In the genomic region with DNA sequence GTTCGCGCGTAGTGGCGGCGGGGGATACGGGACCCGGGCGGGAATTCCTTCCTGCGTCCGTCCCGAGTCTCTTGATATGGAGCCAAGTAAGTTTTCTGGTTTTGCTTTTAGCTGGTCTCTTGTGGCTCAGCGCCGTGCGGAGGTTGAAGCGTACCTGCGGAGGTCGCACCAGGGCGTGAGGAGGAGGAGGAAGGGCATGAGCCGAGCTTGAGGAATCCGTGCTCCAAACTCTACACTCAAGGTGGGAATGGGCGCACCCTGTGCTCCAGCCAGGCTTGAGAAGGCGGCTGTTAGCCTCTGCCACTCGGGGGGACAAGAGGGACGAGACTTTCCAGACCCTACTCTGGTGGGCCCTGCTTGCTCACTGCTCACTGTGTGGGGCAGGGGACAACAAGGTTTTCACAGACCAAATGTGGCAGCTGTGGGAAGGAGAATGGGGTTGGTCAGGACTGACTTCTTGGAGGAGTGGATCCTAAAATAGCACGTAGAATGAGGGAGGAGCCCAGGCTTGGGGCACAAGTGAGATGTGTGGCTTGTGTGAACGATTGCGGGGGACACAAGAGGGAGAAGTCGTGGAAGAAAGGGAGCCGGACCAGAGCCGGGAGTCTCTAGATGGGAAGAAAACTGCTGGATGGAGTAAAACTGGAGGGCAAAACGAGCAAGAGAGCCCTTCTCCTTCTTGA, we compare ENCODE assay signal across 8 cellular contexts. TPM values are rescaled to one million over a fixed set of nuclear protein-coding genes. Genes with fewer than 3 reads are reported as not detected.
DNase-seq lines count a peak whose midpoint lies in the region; ATAC-seq and TF ChIP-seq lines count a peak whose summit lies in the region.

No MANE protein-coding gene starts in this region.

- peak overlapping the region; percentile 81 for H3K4me2 ChIP-seq in mammary epithelial cell (ENCODE audit: insufficient read depth, low read depth, low read length)

- H3K4me3 Mint-ChIP-seq in CD4-positive, alpha-beta memory T cell: peak overlapping the region; percentile 94 to 100 (median 98)

- no peaks in the 10 kb centered on the region for H3K27me3 ChIP-seq in CD4-positive, alpha-beta memory T cell (ENCODE audit: insufficient read depth, low read length)
- H3K27me3 ChIP-seq in HL-60 (ENCODE audit: insufficient read depth, poor library complexity, severe bottlenecking) (no peaks in the 10 kb centered on the region), mammary epithelial cell (ENCODE audit: insufficient read depth, low read length) (no peaks in the 10 kb centered on the region), mucosa of rectum (ENCODE audit: control insufficient read depth in 2 of 2, insufficient read depth in 2 of 2, low read length in 2 of 2) (no peaks in the 10 kb centered on the region)

- CTCF ChIA-PET in CD4-positive, alpha-beta memory T cell (lab: Charles Lee; ENCODE audit: partially characterized antibody): interaction anchor here (0.6 to 17.7 kb wide), 13 partner anchors 8 to 77 kb away, joined by 3 to 289 read pairs (median 5); a partner anchor contains a TSS
- CTCF ChIA-PET in mammary epithelial cell (lab: Charles Lee; ENCODE audit: low non-redundant PET): no interaction called here

- POLR2A ChIA-PET in CD4-positive, alpha-beta memory T cell (lab: Charles Lee; ENCODE audit: partially characterized antibody): interaction anchor here (0.8 to 4.1 kb wide), 14 partner anchors 9 to 752 kb away, joined by 3 to 68 read pairs (median 4); a partner anchor contains a TSS

- in situ Hi-C loops in mammary epithelial cell (cut with MboI; ENCODE audit: low sequenced_read_pairs in 2 of 2): no loop called here

- H3K27ac ChIP-seq in CD4-positive, alpha-beta memory T cell (ENCODE audit: low read depth, low read length): peak overlapping the region; percentile 87
- H3K27ac ChIP-seq in HL-60 (replicated peaks) (peak overlapping the region; percentile 99), mammary epithelial cell (ENCODE audit: insufficient read depth, low read depth, low read length) (peak overlapping the region; percentile 97), mucosa of rectum (ENCODE audit: low read depth in 2 of 2, low read length in 2 of 2) (peak overlapping the region; percentile 81 to 89)

- peaks cover 0 to 2% (median 0%) of the 10 kb centered on the region in 8 donors for H3K9me3 Mint-ChIP-seq in CD4-positive, alpha-beta memory T cell

- WGBS in mammary epithelial cell (ENCODE audit: low coverage, missing lambda C conversion rate): 3% methylated on average over 25 of the region's 31 CpGs

- H3K4me1 ChIP-seq in CD4-positive, alpha-beta memory T cell (ENCODE audit: insufficient read depth, low read length): peaks cover 42% of the 10 kb centered on the region
- H3K4me1 ChIP-seq in mammary epithelial cell (ENCODE audit: insufficient read depth, low read length) (peaks cover 20% of the 10 kb centered on the region), mucosa of rectum (ENCODE audit: control insufficient read depth in 2 of 2, insufficient read depth in 2 of 2, low read length in 2 of 2) (peaks cover 12 to 18% of the 10 kb centered on the region in 2 donors)

- no peaks in the 10 kb centered on the region for H3K9me3 ChIP-seq in CD4-positive, alpha-beta memory T cell (ENCODE audit: control insufficient read depth in 1 of 2, low read length in 2 of 2)
- H3K9me3 ChIP-seq in mammary epithelial cell (replicated peaks; ENCODE audit: insufficient read depth, low read length) (no peaks in the 10 kb centered on the region), mucosa of rectum (ENCODE audit: control insufficient read depth in 2 of 2, low read length in 2 of 2) (no peaks in the 10 kb centered on the region)

- TSS peak; percentile 81 for BruUV-seq in mammary epithelial cell (replicated peaks; lab: Mats Ljungman, UMichigan)

- H3K36me3 Mint-ChIP-seq in CD4-positive, alpha-beta memory T cell: peaks cover 16 to 37% of the 10 kb centered on the region in 2 donors

- peak overlapping the region; percentile 92 to 96 for H3K4me3 ChIP-seq in CD4-positive, alpha-beta memory T cell (ENCODE audit: low read length in 2 of 2)
- peak overlapping the region; percentile 97 for H3K4me3 ChIP-seq in HL-60 (replicated peaks; ENCODE audit: insufficient read depth, low read length)
- peak overlapping the region; percentile 94 to 99 (median 98) for H3K4me3 ChIP-seq in mammary epithelial cell (replicated peaks in 1 of 3; ENCODE audit: insufficient read depth in 1 of 3, low read depth in 2 of 3, low read length in 3 of 3)
- peak overlapping the region; percentile 80 to 95 for H3K4me3 ChIP-seq in mucosa of rectum (ENCODE audit: low read length in 2 of 2)

- ATAC-seq in HG03159 (IDR thresholded peaks at IDR 0.05; ENCODE audit: unreplicated experiment) (no peak), GM19467 (IDR thresholded peaks at IDR 0.05; ENCODE audit: unreplicated experiment) (no peak)

- peak overlapping the region; percentile 94 to 100 (median 100) for H3K27ac Mint-ChIP-seq in CD4-positive, alpha-beta memory T cell

- dilution Hi-C loops in mammary epithelial cell (cut with HindIII; ENCODE audit: low sequenced_read_pairs): no loop called here

- H3K79me2 ChIP-seq in mammary epithelial cell (ENCODE audit: insufficient read depth, low read length): peaks cover 55% of the 10 kb centered on the region

- peaks cover 24% of the 10 kb centered on the region for H3K36me3 ChIP-seq in CD4-positive, alpha-beta memory T cell (ENCODE audit: insufficient read depth, low read length)
- H3K36me3 ChIP-seq in mammary epithelial cell (ENCODE audit: insufficient read depth, low read length) (peaks cover 6% of the 10 kb centered on the region), mucosa of rectum (ENCODE audit: control insufficient read depth in 2 of 2, insufficient read depth in 2 of 2, low read length in 2 of 2) (peaks cover 14 to 20% of the 10 kb centered on the region in 2 donors)

- DNase-seq in CD4-positive, alpha-beta memory T cell: no peak
- DNase-seq in HL-60 (ENCODE audit: low read depth in 1 of 2, low spot score in 1 of 2) (no peak), mammary epithelial cell (no peak), HuH-7 (ENCODE audit: low spot score) (no peak), AG08395 (ENCODE audit: low spot score) (no peak)

- H3K4me1 Mint-ChIP-seq in CD4-positive, alpha-beta memory T cell: peaks cover 36 to 48% (median 41%) of the 10 kb centered on the region in 4 donors

- H4K20me1 ChIP-seq in mammary epithelial cell (ENCODE audit: insufficient read depth, low read length): no peaks in the 10 kb centered on the region

- intact Hi-C loops in CD4-positive, alpha-beta memory T cell (cut with micrococcal nuclease): no loop called here
- intact Hi-C loops in mammary epithelial cell (cut with micrococcal nuclease): no loop called here

- peak overlapping the region; percentile 97 for H2AFZ ChIP-seq in mammary epithelial cell (ENCODE audit: low read depth, low read length)

- TF ChIP-seq CTCF in HL-60 (IDR thresholded peaks at IDR 0.05; ENCODE audit: insufficient read depth, low read length) (no peak), mammary epithelial cell (conservative IDR thresholded peaks at IDR 0.05 in 1 of 2, IDR thresholded peaks at IDR 0.05 in 1 of 2; ENCODE audit: extremely low read depth in 1 of 2, insufficient read depth in 1 of 2, low read depth in 1 of 2, low read length in 2 of 2) (no peak)

- H3K9ac ChIP-seq in mammary epithelial cell (ENCODE audit: insufficient read depth, low read length): peak overlapping the region; percentile 96
- H3K9ac ChIP-seq in mucosa of rectum (ENCODE audit: low read depth in 1 of 2, low read length in 2 of 2): peak overlapping the region; percentile 86 to 91

- H3K27me3 Mint-ChIP-seq in CD4-positive, alpha-beta memory T cell: no peaks in the 10 kb centered on the region

RNA-seq across cellular contexts. Expression of a gene that starts 0.6 kb away (rescaled TPM):
- 10 to 100 TPM; 24.4 to 27.0 TPM for total RNA-seq in CD4-positive, alpha-beta memory T cell
- polyA plus RNA-seq in CD4-positive, alpha-beta memory T cell: 10 to 100 TPM; 22.2 to 27.1 TPM
- 10 to 100 TPM; 44.8 to 59.4 TPM for total RNA-seq in mammary epithelial cell
- polyA plus RNA-seq in mammary epithelial cell: 90.8 TPM
- polyA minus RNA-seq in mammary epithelial cell: 36.4 TPM

RNA-seq across cellular contexts. Expression of a gene that starts 9.1 kb away (rescaled TPM):
- total RNA-seq in CD4-positive, alpha-beta memory T cell: not detected
- polyA plus RNA-seq in CD4-positive, alpha-beta memory T cell: not detected
- total RNA-seq in mammary epithelial cell: under 1 TPM in 1 of 2 donors, not detected in 1; 0.17 TPM
- not detected for polyA plus RNA-seq in mammary epithelial cell
- not detected for polyA minus RNA-seq in mammary epithelial cell

RNA-seq across cellular contexts. Expression of a gene that starts 19.1 kb away (rescaled TPM):
- total RNA-seq in CD4-positive, alpha-beta memory T cell: 1 to 10 TPM; 1.1 to 1.3 TPM
- polyA plus RNA-seq in CD4-positive, alpha-beta memory T cell: 1 to 10 TPM; 1.2 to 1.3 TPM
- 1 to 10 TPM in 1 of 2 donors, under 1 TPM in 1; 0.17 to 2.4 TPM for total RNA-seq in mammary epithelial cell
- 0.44 TPM for polyA plus RNA-seq in mammary epithelial cell
- polyA minus RNA-seq in mammary epithelial cell: 1.4 TPM
